Comparison of ENCODE assay signal across 20 cellular contexts in the genomic region with DNA sequence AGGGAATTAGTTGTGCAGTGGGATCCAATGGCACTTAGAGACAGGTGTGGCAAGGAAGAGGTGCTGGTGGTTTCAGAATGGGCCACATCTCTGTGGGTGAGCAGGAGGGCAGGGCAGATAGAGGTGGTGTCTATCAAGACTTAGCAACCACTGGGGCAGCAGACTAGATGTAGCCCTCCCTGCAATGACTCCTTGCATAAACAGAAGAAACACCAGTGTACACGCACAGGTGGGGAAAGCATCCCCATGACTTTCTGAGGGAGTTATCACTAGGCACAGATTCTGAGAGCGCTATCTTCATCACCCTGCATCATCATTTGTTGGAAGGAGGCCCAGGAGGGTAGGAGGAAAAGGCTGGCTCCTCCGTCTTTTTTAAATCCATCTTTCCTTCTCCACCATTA. TPM values are rescaled to one million over a fixed set of nuclear protein-coding genes. Genes with fewer than 3 reads are reported as not detected.
A peak's percentile ranks its signal among the peaks of the same experiment; 100 is the strongest.
DNase-seq lines count a peak whose midpoint lies in the region; ATAC-seq and TF ChIP-seq lines count a peak whose summit lies in the region.
"Had no signal": no experiment of that assay in that cellular context is flagged by ENCODE, and none has a peak within 500 bp of the region (broad histone marks: within the 10 kb centered on the region; RNA-seq: fewer than 3 reads in every experiment).

No MANE protein-coding gene starts in this region.

- H3K9me3 ChIP-seq in RWPE2 (ENCODE audit: severe bottlenecking) (no peaks in the 10 kb centered on the region), muscle layer of duodenum (ENCODE audit: control insufficient read depth in 1 of 2, low read length in 2 of 2) (no peaks in the 10 kb centered on the region)
- H3K9me3 ChIP-seq: psoas muscle had no signal

- no peaks in the 10 kb centered on the region for H3K36me3 Mint-ChIP-seq in activated naive CD4-positive, alpha-beta T cell treated with anti-CD3 and anti-CD28 coated beads, Interleukin-2, amount 50 U/mL, for 24 hours
- no peaks in the 10 kb centered on the region for H3K36me3 Mint-ChIP-seq in activated naive CD4-positive, alpha-beta T cell treated with anti-CD3 and anti-CD28 coated beads, Interleukin-2, amount 50 U/mL, for 72 hours

- H3K4me1 ChIP-seq in RWPE2 (ENCODE audit: insufficient read depth, poor library complexity, severe bottlenecking) (peaks cover 16% of the 10 kb centered on the region), muscle layer of duodenum (ENCODE audit: control insufficient read depth in 1 of 2, insufficient read depth in 2 of 2, low read length in 2 of 2) (peaks cover 15 to 52% of the 10 kb centered on the region in 2 donors)

- H3K27ac Mint-ChIP-seq in activated naive CD4-positive, alpha-beta T cell treated with anti-CD3 and anti-CD28 coated beads, Interleukin-2, amount 50 U/mL, for 24 hours = peak overlapping the region; percentile 48
- no peak overlapping the region for H3K27ac Mint-ChIP-seq in activated naive CD4-positive, alpha-beta T cell treated with anti-CD3 and anti-CD28 coated beads, Interleukin-2, amount 50 U/mL, for 72 hours
- H3K27ac Mint-ChIP-seq: activated T-helper 17 cell treated with anti-CD3 and anti-CD28 coated beads, Interleukin-2, amount 50 U/mL, for 72 hours; CD4-positive, alpha-beta T cell; nephron progenitor cell had no signal

- H3K27me3 Mint-ChIP-seq in activated naive CD4-positive, alpha-beta T cell treated with anti-CD3 and anti-CD28 coated beads, Interleukin-2, amount 50 U/mL, for 24 hours = peaks cover 8% of the 10 kb centered on the region

- no peak for DNase-seq in activated naive CD4-positive, alpha-beta T cell treated with anti-CD3 and anti-CD28 coated beads, Interleukin-2, amount 50 U/mL, for 72 hours (ENCODE audit: low spot score in 2 of 2)
- DNase-seq in RWPE2 (ENCODE audit: low spot score) (no peak), NK-92 (lab: John Stamatoyannopoulos, UW; ENCODE audit: unreplicated experiment) (no peak), foreskin melanocyte (no peak), NCI-H1092 (lab: John Stamatoyannopoulos, UW) (no peak)
- DNase-seq: activated CD4-positive, CD25-positive, alpha-beta regulatory T cell treated with anti-CD3 and anti-CD28 coated beads, Interleukin-2, amount 50 U/mL, for 72 hours; CD4-positive, alpha-beta T cell; DMS53; effector CD8-positive, alpha-beta T cell; hippocampal formation; nephron progenitor cell; psoas muscle; SIG-M5; stimulated activated naive CD4-positive, alpha-beta T cell treated with Interleukin-2 at 50 U/mL for 16 hours had no signal

- ATAC-seq in activated naive CD4-positive, alpha-beta T cell treated with anti-CD3 and anti-CD28 coated beads, Interleukin-2, amount 50 U/mL, for 72 hours = no peak
- no peak for ATAC-seq in RWPE2 (ENCODE audit: low read depth)
- ATAC-seq in GM19324 (IDR thresholded peaks at IDR 0.05; ENCODE audit: low FRiP score, unreplicated experiment) = no peak
- ATAC-seq: activated T-helper 17 cell treated with anti-CD3 and anti-CD28 coated beads, Interleukin-2, amount 50 U/mL, for 72 hours; HepG2 had no signal

- no peak for TF ChIP-seq CTCF in RWPE2 (IDR thresholded peaks at IDR 0.05; ENCODE audit: poor library complexity, severe bottlenecking)

- H3K4me3 Mint-ChIP-seq in activated naive CD4-positive, alpha-beta T cell treated with anti-CD3 and anti-CD28 coated beads, Interleukin-2, amount 50 U/mL, for 24 hours = no peak overlapping the region
- H3K4me3 Mint-ChIP-seq: activated T-helper 17 cell treated with anti-CD3 and anti-CD28 coated beads, Interleukin-2, amount 50 U/mL, for 72 hours; CD4-positive, alpha-beta T cell; central memory CD8-positive, alpha-beta T cell had no signal

- no peaks in the 10 kb centered on the region for H3K9me3 Mint-ChIP-seq in activated naive CD4-positive, alpha-beta T cell treated with anti-CD3 and anti-CD28 coated beads, Interleukin-2, amount 50 U/mL, for 24 hours
- H3K9me3 Mint-ChIP-seq in activated naive CD4-positive, alpha-beta T cell treated with anti-CD3 and anti-CD28 coated beads, Interleukin-2, amount 50 U/mL, for 72 hours = no peaks in the 10 kb centered on the region
- H3K9me3 Mint-ChIP-seq: activated T-helper 17 cell treated with anti-CD3 and anti-CD28 coated beads, Interleukin-2, amount 50 U/mL, for 72 hours; CD4-positive, alpha-beta T cell; central memory CD8-positive, alpha-beta T cell; nephron progenitor cell had no signal

- H3K27me3 ChIP-seq in RWPE2 (ENCODE audit: insufficient read depth, poor library complexity, severe bottlenecking) = no peaks in the 10 kb centered on the region
- no peaks in the 10 kb centered on the region for H3K27me3 ChIP-seq in muscle layer of duodenum (ENCODE audit: low read depth, low read length)

- H3K36me3 ChIP-seq in RWPE2 (ENCODE audit: low read depth) (no peaks in the 10 kb centered on the region), muscle layer of duodenum (ENCODE audit: control insufficient read depth in 1 of 2, insufficient read depth in 2 of 2, low read length in 2 of 2) (peaks cover 0 to 6% of the 10 kb centered on the region in 2 donors)

- H3K4me3 ChIP-seq in RWPE2 (ENCODE audit: severe bottlenecking) (no peak overlapping the region), muscle layer of duodenum (ENCODE audit: low read depth in 1 of 2, low read length in 2 of 2) (no peak overlapping the region)
- H3K4me3 ChIP-seq: psoas muscle had no signal

- H3K27ac ChIP-seq in RWPE2 (ENCODE audit: poor library complexity, severe bottlenecking) = peak overlapping the region; percentile 88
- peak overlapping the region; percentile 14 for H3K27ac ChIP-seq in muscle layer of duodenum (ENCODE audit: low read length)
- H3K27ac ChIP-seq: psoas muscle had no signal

- peaks cover 7% of the 10 kb centered on the region for H3K4me1 Mint-ChIP-seq in activated naive CD4-positive, alpha-beta T cell treated with anti-CD3 and anti-CD28 coated beads, Interleukin-2, amount 50 U/mL, for 24 hours

RNA-seq across cellular contexts. Expression of a gene that starts 58.4 kb away (rescaled TPM):
- total RNA-seq in activated naive CD4-positive, alpha-beta T cell treated with anti-CD3 and anti-CD28 coated beads, Interleukin-2, amount 50 U/mL, for 72 hours = under 1 TPM; 0.04 to 0.39 TPM
